15 cellular contexts compared by ENCODE assay signal in genomic region chr6:111864138-111865048, GRCh38. TPM values are rescaled to one million over a fixed set of nuclear protein-coding genes. Genes with fewer than 3 reads are reported as not detected.
DNase-seq lines count a peak whose midpoint lies in the region; ATAC-seq lines count a peak whose summit lies in the region.
"Had no signal": no experiment of that assay in that cellular context is flagged by ENCODE, and none has a peak within 500 bp of the region (broad histone marks: within the 10 kb centered on the region; RNA-seq: fewer than 3 reads in every experiment).

No MANE protein-coding gene starts in this region.

- no CpG with 5 or more reads among the region's 6 CpGs for WGBS in neuronal stem cell (ENCODE audit: extremely low coverage in 2 of 2, insufficient read length in 2 of 2, insufficient replicate concordance in 1 of 2), 2 donors

- no peak overlapping the region for H2BK12ac ChIP-seq in neuronal stem cell (ENCODE audit: low read length)

- H3K27ac ChIP-seq in angular gyrus (ENCODE audit: low read depth, low read length) (peak overlapping the region; percentile 27), neuronal stem cell (replicated peaks; ENCODE audit: low read length) (peak overlapping the region; percentile 42)
- H3K27ac ChIP-seq: body of pancreas had no signal

- peak; percentile 49 for ATAC-seq in HG02610 (IDR thresholded peaks at IDR 0.05; ENCODE audit: unreplicated experiment)
- ATAC-seq: body of pancreas, left colon had no signal

- no peak overlapping the region for H2BK120ac ChIP-seq in neuronal stem cell (ENCODE audit: low read depth, low read length)

- peak overlapping the region; percentile 73 for H3K4me3 Mint-ChIP-seq in activated CD4-positive, alpha-beta T cell treated with anti-CD3 and anti-CD28 coated beads, Interleukin-2, amount 10 ng/mL, durations not matched to agents 24 days and 14 days
- H3K4me3 Mint-ChIP-seq: type B pancreatic cell had no signal

- H4K8ac ChIP-seq in neuronal stem cell (ENCODE audit: low read depth, low read length) = no peak overlapping the region

- peaks cover 77% of the 10 kb centered on the region for H3K36me3 Mint-ChIP-seq in activated CD4-positive, alpha-beta T cell treated with anti-CD3 and anti-CD28 coated beads, Interleukin-2, amount 10 ng/mL, durations not matched to agents 24 days and 14 days (ENCODE audit: low read depth)

- H3K23ac ChIP-seq in neuronal stem cell (ENCODE audit: low read depth, low read length, poor library complexity) = no peak overlapping the region

- peaks cover 0 to 79% of the 10 kb centered on the region in 2 donors for H3K36me3 ChIP-seq in neuronal stem cell (replicated peaks in 1 of 2; ENCODE audit: control insufficient read depth in 2 of 2, insufficient read depth in 2 of 2, low read length in 2 of 2)
- H3K36me3 ChIP-seq: HAP-1 had no signal

- no peak overlapping the region for H2AK5ac ChIP-seq in neuronal stem cell (ENCODE audit: low read depth, low read length)

- H3K27me3 Mint-ChIP-seq in activated CD4-positive, alpha-beta T cell treated with anti-CD3 and anti-CD28 coated beads, Interleukin-2, amount 10 ng/mL, durations not matched to agents 24 days and 14 days = no peaks in the 10 kb centered on the region
- H3K27me3 Mint-ChIP-seq: type B pancreatic cell had no signal

- intact Hi-C loops in activated CD4-positive, alpha-beta T cell treated with anti-CD3 and anti-CD28 coated beads, Interleukin-2, amount 10 ng/mL, durations not matched to agents 24 days and 14 days (cut with micrococcal nuclease) = no loop called here

- H3K9ac ChIP-seq in neuronal stem cell (ENCODE audit: low read depth, low read length, poor library complexity) = no peak overlapping the region

- H3K4me2 ChIP-seq in neuronal stem cell (ENCODE audit: insufficient read depth, low read length, poor library complexity, severe bottlenecking) = no peak overlapping the region

- H2BK15ac ChIP-seq in neuronal stem cell (ENCODE audit: low read length) = no peak overlapping the region

- peak overlapping the region; percentile 93 for H3K27ac Mint-ChIP-seq in activated CD4-positive, alpha-beta T cell treated with anti-CD3 and anti-CD28 coated beads, Interleukin-2, amount 10 ng/mL, durations not matched to agents 24 days and 14 days
- H3K27ac Mint-ChIP-seq: type B pancreatic cell had no signal

- H4K91ac ChIP-seq in neuronal stem cell (ENCODE audit: low read depth, low read length, poor library complexity) = no peak overlapping the region

- peaks cover 3% of the 10 kb centered on the region for H3K79me1 ChIP-seq in neuronal stem cell (ENCODE audit: low read depth, low read length)

- H3K4ac ChIP-seq in neuronal stem cell (ENCODE audit: low read length) = no peak overlapping the region

- no peak overlapping the region for H3K14ac ChIP-seq in neuronal stem cell (ENCODE audit: low read length)

- no peak overlapping the region for H2BK5ac ChIP-seq in neuronal stem cell (ENCODE audit: low read length)

- no peaks in the 10 kb centered on the region for H3K27me3 ChIP-seq in neuronal stem cell (ENCODE audit: control insufficient read depth in 3 of 3, insufficient read depth in 3 of 3, low read depth in 1 of 3, low read length in 3 of 3)
- H3K27me3 ChIP-seq: body of pancreas had no signal

- H3K18ac ChIP-seq in neuronal stem cell (ENCODE audit: low read length) = peak overlapping the region; percentile 51

- no peak overlapping the region for H2AFZ ChIP-seq in neuronal stem cell (ENCODE audit: low read length)

- H3K4me3 ChIP-seq in neuronal stem cell (ENCODE audit: low read length in 2 of 2) = peak overlapping the region in 1 of 2 donors; percentile 33
- H3K4me3 ChIP-seq: body of pancreas, HAP-1 had no signal

- peaks cover 0 to 7% of the 10 kb centered on the region in 2 donors for H3K9me3 ChIP-seq in neuronal stem cell (replicated peaks in 1 of 2; ENCODE audit: control insufficient read depth in 2 of 2, insufficient read depth in 1 of 2, low read depth in 1 of 2, low read length in 2 of 2)
- H3K9me3 ChIP-seq: body of pancreas, HAP-1 had no signal

- DNase-seq in activated CD4-positive, alpha-beta T cell treated with anti-CD3 and anti-CD28 coated beads, Interleukin-2, amount 10 ng/mL, durations not matched to agents 24 days and 14 days = no peak
- DNase-seq in activated CD4-positive, alpha-beta T cell treated with anti-CD3 and anti-CD28 coated beads for 4 hours = no peak
- no peak for DNase-seq in neuronal stem cell (ENCODE audit: low spot score)
- DNase-seq in stimulated activated CD4-positive, alpha-beta T cell treated with anti-CD3 and anti-CD28 coated beads, Interleukin-4, amount 100 ng/mL, for 24 hours = no peak
- DNase-seq in NCI-H2029 (lab: John Stamatoyannopoulos, UW) = no peak
- no peak for DNase-seq in NCI-H1417 treated with DMSO at 0.1 percent for 48 hours (lab: John Stamatoyannopoulos, UW)
- DNase-seq: body of pancreas, hippocampal formation, left colon, NCI-H2107, SW 1271 had no signal

- H3K4me1 Mint-ChIP-seq in activated CD4-positive, alpha-beta T cell treated with anti-CD3 and anti-CD28 coated beads, Interleukin-2, amount 10 ng/mL, durations not matched to agents 24 days and 14 days = peaks cover 88% of the 10 kb centered on the region

- H3K4me1 ChIP-seq in neuronal stem cell (ENCODE audit: control insufficient read depth in 2 of 2, insufficient read depth in 1 of 2, low read depth in 1 of 2, low read length in 2 of 2) = peaks cover 15 to 35% of the 10 kb centered on the region in 2 donors
- H3K4me1 ChIP-seq: body of pancreas, HAP-1 had no signal

- no peaks in the 10 kb centered on the region for H3K9me3 Mint-ChIP-seq in activated CD4-positive, alpha-beta T cell treated with anti-CD3 and anti-CD28 coated beads, Interleukin-2, amount 10 ng/mL, durations not matched to agents 24 days and 14 days
- H3K9me3 Mint-ChIP-seq: type B pancreatic cell had no signal

RNA-seq across cellular contexts. Expression of gene FYN, which starts 8.9 kb away (rescaled TPM):
- 331 and 341 TPM in 2 replicates for total RNA-seq in activated CD4-positive, alpha-beta T cell treated with anti-CD3 and anti-CD28 coated beads, Interleukin-2, amount 10 ng/mL, durations not matched to agents 24 days and 14 days
- 176 TPM for polyA plus RNA-seq in neuronal stem cell (2013, experiment 1 of 2)
- 174 TPM for polyA plus RNA-seq in neuronal stem cell (2013, experiment 2 of 2)
